In the genomic region with DNA sequence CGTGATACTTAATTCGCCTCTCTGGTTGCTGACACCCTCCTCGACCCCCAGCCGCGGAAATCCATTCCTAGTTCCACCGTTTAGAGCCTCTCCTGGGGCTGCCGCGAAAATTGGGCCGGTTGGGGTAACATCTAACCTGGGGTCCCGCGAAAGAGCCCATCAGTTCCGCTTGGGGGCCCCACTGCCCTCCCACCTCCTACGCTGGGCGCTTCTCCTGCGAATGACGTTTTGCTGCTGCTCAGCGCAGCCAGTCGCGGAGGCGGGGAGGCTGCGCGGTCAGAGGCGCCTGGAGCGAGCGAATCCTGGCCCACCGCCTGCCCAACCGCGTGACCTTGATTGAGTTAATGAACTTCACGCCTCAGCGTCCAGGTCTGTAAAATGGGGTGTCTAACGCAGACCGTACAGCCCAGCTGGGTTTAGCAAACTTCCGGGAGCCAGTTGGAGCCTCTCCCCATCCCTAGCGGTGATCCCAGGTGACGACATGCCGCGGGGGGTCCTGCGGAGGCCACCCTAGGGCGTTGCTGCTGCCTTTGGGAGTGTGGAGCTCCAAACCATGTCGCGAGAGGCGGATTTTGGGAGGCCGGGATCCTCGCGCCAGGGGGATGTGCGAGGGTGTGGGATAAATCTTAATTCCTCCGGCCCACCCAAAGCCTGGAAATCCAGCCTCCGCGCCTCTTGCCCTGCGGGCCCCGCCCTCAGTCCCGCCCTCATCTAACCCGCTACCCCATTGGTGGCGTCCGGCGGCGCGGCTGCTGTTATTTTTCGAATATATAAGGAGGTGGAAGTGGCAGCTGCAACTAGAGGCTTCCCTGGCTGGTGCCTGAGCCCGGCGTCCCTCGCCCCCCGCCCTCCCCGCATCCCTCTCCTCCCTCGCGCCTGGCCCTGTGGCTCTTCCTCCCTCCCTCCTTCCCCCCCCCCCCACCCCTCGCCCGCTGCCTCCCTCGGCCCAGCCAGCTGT, we compare ENCODE assay signal across 1 cellular context.
TF ChIP-seq lines count a peak whose summit lies in the region.

A gene (plus strand): TSS at position 800 of the 958 bp plus-strand sequence. CDS start 222 bp downstream, outside the sequence.

TF ChIP-seq in WTC11, 78 proteins besides CTCF, POLR2A, EP300 and RAD21 (continued from another document):
- TF ChIP-seq, protein P1, sequence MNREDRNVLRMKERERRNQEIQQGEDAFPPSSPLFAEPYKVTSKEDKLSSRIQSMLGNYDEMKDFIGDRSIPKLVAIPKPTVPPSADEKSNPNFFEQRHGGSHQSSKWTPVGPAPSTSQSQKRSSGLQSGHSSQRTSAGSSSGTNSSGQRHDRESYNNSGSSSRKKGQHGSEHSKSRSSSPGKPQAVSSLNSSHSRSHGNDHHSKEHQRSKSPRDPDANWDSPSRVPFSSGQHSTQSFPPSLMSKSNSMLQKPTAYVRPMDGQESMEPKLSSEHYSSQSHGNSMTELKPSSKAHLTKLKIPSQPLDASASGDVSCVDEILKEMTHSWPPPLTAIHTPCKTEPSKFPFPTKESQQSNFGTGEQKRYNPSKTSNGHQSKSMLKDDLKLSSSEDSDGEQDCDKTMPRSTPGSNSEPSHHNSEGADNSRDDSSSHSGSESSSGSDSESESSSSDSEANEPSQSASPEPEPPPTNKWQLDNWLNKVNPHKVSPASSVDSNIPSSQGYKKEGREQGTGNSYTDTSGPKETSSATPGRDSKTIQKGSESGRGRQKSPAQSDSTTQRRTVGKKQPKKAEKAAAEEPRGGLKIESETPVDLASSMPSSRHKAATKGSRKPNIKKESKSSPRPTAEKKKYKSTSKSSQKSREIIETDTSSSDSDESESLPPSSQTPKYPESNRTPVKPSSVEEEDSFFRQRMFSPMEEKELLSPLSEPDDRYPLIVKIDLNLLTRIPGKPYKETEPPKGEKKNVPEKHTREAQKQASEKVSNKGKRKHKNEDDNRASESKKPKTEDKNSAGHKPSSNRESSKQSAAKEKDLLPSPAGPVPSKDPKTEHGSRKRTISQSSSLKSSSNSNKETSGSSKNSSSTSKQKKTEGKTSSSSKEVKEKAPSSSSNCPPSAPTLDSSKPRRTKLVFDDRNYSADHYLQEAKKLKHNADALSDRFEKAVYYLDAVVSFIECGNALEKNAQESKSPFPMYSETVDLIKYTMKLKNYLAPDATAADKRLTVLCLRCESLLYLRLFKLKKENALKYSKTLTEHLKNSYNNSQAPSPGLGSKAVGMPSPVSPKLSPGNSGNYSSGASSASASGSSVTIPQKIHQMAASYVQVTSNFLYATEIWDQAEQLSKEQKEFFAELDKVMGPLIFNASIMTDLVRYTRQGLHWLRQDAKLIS (CRISPR knock-in tag; IDR thresholded peaks at IDR 0.05; ENCODE audit: borderline replicate concordance) = no peak
- TF ChIP-seq, protein P2, sequence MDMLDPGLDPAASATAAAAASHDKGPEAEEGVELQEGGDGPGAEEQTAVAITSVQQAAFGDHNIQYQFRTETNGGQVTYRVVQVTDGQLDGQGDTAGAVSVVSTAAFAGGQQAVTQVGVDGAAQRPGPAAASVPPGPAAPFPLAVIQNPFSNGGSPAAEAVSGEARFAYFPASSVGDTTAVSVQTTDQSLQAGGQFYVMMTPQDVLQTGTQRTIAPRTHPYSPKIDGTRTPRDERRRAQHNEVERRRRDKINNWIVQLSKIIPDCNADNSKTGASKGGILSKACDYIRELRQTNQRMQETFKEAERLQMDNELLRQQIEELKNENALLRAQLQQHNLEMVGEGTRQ (CRISPR knock-in tag; IDR thresholded peaks at IDR 0.05) = peak; percentile 61
- TF ChIP-seq HMGA2 (CRISPR knock-in tag; IDR thresholded peaks at IDR 0.05) (no peak), ATF1 (CRISPR knock-in tag; IDR thresholded peaks at IDR 0.05) (no peak), ESRRA (CRISPR knock-in tag; IDR thresholded peaks at IDR 0.05; ENCODE audit: borderline replicate concordance) (peak; percentile 96), ZNF423 (CRISPR knock-in tag; IDR thresholded peaks at IDR 0.05) (peak; percentile 95), ZNF416 (CRISPR knock-in tag; IDR thresholded peaks at IDR 0.05) (no peak), JAZF1 (CRISPR knock-in tag; IDR thresholded peaks at IDR 0.05) (no peak), ETV6 (CRISPR knock-in tag; IDR thresholded peaks at IDR 0.05) (0 out of 2 replicates have a peak, but pooled peaks have one; percentile 28), CREB1 (CRISPR knock-in tag; IDR thresholded peaks at IDR 0.05) (no peak), MXD4 (CRISPR knock-in tag; IDR thresholded peaks at IDR 0.05; ENCODE audit: borderline replicate concordance) (no peak), NR2C2 (CRISPR knock-in tag; IDR thresholded peaks at IDR 0.05) (no peak), IRF2 (CRISPR knock-in tag; IDR thresholded peaks at IDR 0.05; ENCODE audit: borderline replicate concordance, low read depth) (no peak), GABPB1 (CRISPR knock-in tag; IDR thresholded peaks at IDR 0.05) (peak; percentile 77), ZNF121 (CRISPR knock-in tag; IDR thresholded peaks at IDR 0.05) (peak; percentile 42; the same call in 1 of the 2 replicates), NFYB (CRISPR knock-in tag; conservative IDR thresholded peaks at IDR 0.05; ENCODE audit: low read depth) (peak; percentile 33; the same call in 1 of the 2 replicates), RORB (CRISPR knock-in tag; IDR thresholded peaks at IDR 0.05) (no peak), KAT7 (CRISPR knock-in tag; IDR thresholded peaks at IDR 0.05; ENCODE audit: borderline replicate concordance) (no peak), GTF2I (CRISPR knock-in tag; conservative IDR thresholded peaks at IDR 0.05) (peak; percentile 93), ZNF138 (CRISPR knock-in tag; conservative IDR thresholded peaks at IDR 0.05) (no peak), ELF4 (CRISPR knock-in tag; IDR thresholded peaks at IDR 0.05; ENCODE audit: low read depth) (no peak), RELA (CRISPR knock-in tag; IDR thresholded peaks at IDR 0.05; ENCODE audit: borderline replicate concordance) (no peak), CBFB (CRISPR knock-in tag; IDR thresholded peaks at IDR 0.05; ENCODE audit: low read depth) (no peak), SP1 (CRISPR knock-in tag; conservative IDR thresholded peaks at IDR 0.05) (peak; percentile 70; the same call in 1 of the 2 replicates), ZNF232 (CRISPR knock-in tag; IDR thresholded peaks at IDR 0.05) (no peak), MYBL2 (CRISPR knock-in tag; IDR thresholded peaks at IDR 0.05) (peak; percentile 67; the same call in 1 of the 2 replicates), FOXK1 (CRISPR knock-in tag; IDR thresholded peaks at IDR 0.05) (no peak)
- TF ChIP-seq, protein P3, sequence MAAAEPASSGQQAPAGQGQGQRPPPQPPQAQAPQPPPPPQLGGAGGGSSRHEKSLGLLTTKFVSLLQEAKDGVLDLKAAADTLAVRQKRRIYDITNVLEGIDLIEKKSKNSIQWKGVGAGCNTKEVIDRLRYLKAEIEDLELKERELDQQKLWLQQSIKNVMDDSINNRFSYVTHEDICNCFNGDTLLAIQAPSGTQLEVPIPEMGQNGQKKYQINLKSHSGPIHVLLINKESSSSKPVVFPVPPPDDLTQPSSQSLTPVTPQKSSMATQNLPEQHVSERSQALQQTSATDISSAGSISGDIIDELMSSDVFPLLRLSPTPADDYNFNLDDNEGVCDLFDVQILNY (CRISPR knock-in tag; IDR thresholded peaks at IDR 0.05) = no peak
- TF ChIP-seq, protein P4, sequence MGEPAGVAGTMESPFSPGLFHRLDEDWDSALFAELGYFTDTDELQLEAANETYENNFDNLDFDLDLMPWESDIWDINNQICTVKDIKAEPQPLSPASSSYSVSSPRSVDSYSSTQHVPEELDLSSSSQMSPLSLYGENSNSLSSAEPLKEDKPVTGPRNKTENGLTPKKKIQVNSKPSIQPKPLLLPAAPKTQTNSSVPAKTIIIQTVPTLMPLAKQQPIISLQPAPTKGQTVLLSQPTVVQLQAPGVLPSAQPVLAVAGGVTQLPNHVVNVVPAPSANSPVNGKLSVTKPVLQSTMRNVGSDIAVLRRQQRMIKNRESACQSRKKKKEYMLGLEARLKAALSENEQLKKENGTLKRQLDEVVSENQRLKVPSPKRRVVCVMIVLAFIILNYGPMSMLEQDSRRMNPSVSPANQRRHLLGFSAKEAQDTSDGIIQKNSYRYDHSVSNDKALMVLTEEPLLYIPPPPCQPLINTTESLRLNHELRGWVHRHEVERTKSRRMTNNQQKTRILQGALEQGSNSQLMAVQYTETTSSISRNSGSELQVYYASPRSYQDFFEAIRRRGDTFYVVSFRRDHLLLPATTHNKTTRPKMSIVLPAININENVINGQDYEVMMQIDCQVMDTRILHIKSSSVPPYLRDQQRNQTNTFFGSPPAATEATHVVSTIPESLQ (CRISPR knock-in tag; IDR thresholded peaks at IDR 0.05) = no peak
- TF ChIP-seq, protein P5, sequence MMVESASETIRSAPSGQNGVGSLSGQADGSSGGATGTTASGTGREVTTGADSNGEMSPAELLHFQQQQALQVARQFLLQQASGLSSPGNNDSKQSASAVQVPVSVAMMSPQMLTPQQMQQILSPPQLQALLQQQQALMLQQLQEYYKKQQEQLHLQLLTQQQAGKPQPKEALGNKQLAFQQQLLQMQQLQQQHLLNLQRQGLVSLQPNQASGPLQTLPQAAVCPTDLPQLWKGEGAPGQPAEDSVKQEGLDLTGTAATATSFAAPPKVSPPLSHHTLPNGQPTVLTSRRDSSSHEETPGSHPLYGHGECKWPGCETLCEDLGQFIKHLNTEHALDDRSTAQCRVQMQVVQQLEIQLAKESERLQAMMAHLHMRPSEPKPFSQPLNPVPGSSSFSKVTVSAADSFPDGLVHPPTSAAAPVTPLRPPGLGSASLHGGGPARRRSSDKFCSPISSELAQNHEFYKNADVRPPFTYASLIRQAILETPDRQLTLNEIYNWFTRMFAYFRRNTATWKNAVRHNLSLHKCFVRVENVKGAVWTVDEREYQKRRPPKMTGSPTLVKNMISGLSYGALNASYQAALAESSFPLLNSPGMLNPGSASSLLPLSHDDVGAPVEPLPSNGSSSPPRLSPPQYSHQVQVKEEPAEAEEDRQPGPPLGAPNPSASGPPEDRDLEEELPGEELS (CRISPR knock-in tag; IDR thresholded peaks at IDR 0.05) = peak; percentile 45; the same call in 1 of the 2 replicates
- TF ChIP-seq, protein P6, sequence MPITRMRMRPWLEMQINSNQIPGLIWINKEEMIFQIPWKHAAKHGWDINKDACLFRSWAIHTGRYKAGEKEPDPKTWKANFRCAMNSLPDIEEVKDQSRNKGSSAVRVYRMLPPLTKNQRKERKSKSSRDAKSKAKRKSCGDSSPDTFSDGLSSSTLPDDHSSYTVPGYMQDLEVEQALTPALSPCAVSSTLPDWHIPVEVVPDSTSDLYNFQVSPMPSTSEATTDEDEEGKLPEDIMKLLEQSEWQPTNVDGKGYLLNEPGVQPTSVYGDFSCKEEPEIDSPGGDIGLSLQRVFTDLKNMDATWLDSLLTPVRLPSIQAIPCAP (CRISPR knock-in tag; IDR thresholded peaks at IDR 0.05) = no peak
- TF ChIP-seq, protein P7, sequence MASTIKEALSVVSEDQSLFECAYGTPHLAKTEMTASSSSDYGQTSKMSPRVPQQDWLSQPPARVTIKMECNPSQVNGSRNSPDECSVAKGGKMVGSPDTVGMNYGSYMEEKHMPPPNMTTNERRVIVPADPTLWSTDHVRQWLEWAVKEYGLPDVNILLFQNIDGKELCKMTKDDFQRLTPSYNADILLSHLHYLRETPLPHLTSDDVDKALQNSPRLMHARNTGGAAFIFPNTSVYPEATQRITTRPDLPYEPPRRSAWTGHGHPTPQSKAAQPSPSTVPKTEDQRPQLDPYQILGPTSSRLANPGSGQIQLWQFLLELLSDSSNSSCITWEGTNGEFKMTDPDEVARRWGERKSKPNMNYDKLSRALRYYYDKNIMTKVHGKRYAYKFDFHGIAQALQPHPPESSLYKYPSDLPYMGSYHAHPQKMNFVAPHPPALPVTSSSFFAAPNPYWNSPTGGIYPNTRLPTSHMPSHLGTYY (CRISPR knock-in tag; IDR thresholded peaks at IDR 0.05) = no peak
TF ChIP-seq in WTC11: peak in this region for 20.
